In the genomic region with DNA sequence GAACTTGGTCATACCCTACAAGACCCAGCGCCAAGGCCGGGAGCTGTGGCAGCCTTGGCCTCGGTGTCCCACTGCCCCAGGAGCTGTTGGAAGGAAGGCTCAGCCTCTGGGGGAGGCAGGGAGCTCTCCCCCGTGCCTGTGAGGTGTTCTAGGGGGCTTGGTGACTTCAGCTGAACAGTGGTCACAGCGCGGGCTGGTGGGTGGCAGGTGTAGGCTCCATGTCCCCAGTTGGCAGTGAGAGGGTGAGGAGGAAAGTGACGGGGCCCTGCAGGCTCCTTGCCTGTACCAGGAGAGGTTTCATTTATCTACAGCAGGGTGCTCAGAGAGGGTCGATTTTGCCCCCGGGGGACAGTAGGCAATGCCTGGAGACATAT, we compare ENCODE assay signal across 27 cellular contexts. TPM values are rescaled to one million over a fixed set of nuclear protein-coding genes. Genes with fewer than 3 reads are reported as not detected.
"Had no signal": no experiment of that assay in that cellular context is flagged by ENCODE, and none has a peak within 500 bp of the region (broad histone marks: within the 10 kb centered on the region; RNA-seq: fewer than 3 reads in every experiment).

No MANE protein-coding gene starts in this region.

- H3K27me3 Mint-ChIP-seq: activated B cell treated with CpG ODN at 0.5 μM for 24 hours had no signal

- H3K4me1 Mint-ChIP-seq: activated B cell treated with CpG ODN at 0.5 μM for 24 hours; activated CD4-positive, alpha-beta T cell treated with anti-CD3 and anti-CD28 coated beads for 36 hours; activated naive CD8-positive, alpha-beta T cell treated with anti-CD3 and anti-CD28 coated beads, Interleukin-2, amount 10 ng/mL, durations not matched to agents 7 days and 5 days; immature natural killer cell; T-cell had no signal

- ATAC-seq: activated CD4-positive, alpha-beta T cell treated with anti-CD3 and anti-CD28 coated beads for 36 hours; activated T-cell treated with anti-CD3 and anti-CD28 coated beads, Interleukin-2, amount 50 U/mL, for 4 hours; T-cell had no signal

- H3K9me3 Mint-ChIP-seq: activated B cell treated with CpG ODN at 0.5 μM for 24 hours; activated naive CD8-positive, alpha-beta T cell treated with anti-CD3 and anti-CD28 coated beads, Interleukin-2, amount 10 ng/mL, durations not matched to agents 7 days and 5 days; activated T-cell treated with anti-CD3 and anti-CD28 coated beads, Interleukin-2, amount 50 U/mL, for 4 hours; activated T-helper 2 cell treated with anti-CD3 and anti-CD28 coated beads, Interferon-gamma antibody, Interleukin-2, Interleukin-4, amounts not matched to agents 10 μg/mL and 5 μg/mL and 100 μg/mL, durations not matched to agents 14 hours and 24 hours and 36 hours; immature natural killer cell; T-cell; type B pancreatic cell had no signal

- H3K27me3 ChIP-seq: vagina had no signal

- H3K4me3 Mint-ChIP-seq: activated B cell treated with CpG ODN at 0.5 μM for 24 hours; activated CD4-positive, alpha-beta T cell treated with anti-CD3 and anti-CD28 coated beads for 36 hours; activated naive CD4-positive, alpha-beta T cell treated with anti-CD3 and anti-CD28 coated beads for 36 hours; activated naive CD8-positive, alpha-beta T cell treated with anti-CD3 and anti-CD28 coated beads, Interleukin-2, amount 10 ng/mL, durations not matched to agents 7 days and 5 days; activated T-cell treated with anti-CD3 and anti-CD28 coated beads, Interleukin-2, amount 50 U/mL, for 4 hours; immature natural killer cell; nephron; T-cell; type B pancreatic cell had no signal

- DNase-seq: activated B cell treated with CpG ODN at 0.5 μM for 24 hours; activated CD4-positive, alpha-beta T cell treated with anti-CD3 and anti-CD28 coated beads for 36 hours; activated CD4-positive, alpha-beta T cell treated with anti-CD3 and anti-CD28 coated beads, Interleukin-2, amount 50 U/mL, for 48 hours; activated naive CD4-positive, alpha-beta T cell treated with anti-CD3 and anti-CD28 coated beads for 36 hours; activated naive CD8-positive, alpha-beta T cell treated with anti-CD3 and anti-CD28 coated beads, Interleukin-2, amount 10 ng/mL, durations not matched to agents 7 days and 5 days; activated T-cell treated with anti-CD3 and anti-CD28 coated beads, Interleukin-2, amount 50 U/mL, for 4 hours; amniotic stem cell; effector CD4-positive, alpha-beta T cell; erythroblast; foreskin fibroblast; immature natural killer cell; kidney glomerular epithelial cell; left ventricle myocardium inferior; occipital lobe; retina; stimulated activated CD4-positive, alpha-beta T cell treated with anti-CD3 and anti-CD28 coated beads, Interleukin-1b, Interleukin-23, amount 100 ng/mL, for 48 hours had no signal

- H3K4me1 ChIP-seq: breast epithelium, left ventricle myocardium inferior, vagina had no signal

- H3K36me3 Mint-ChIP-seq: activated naive CD8-positive, alpha-beta T cell treated with anti-CD3 and anti-CD28 coated beads, Interleukin-2, amount 10 ng/mL, durations not matched to agents 7 days and 5 days; immature natural killer cell; T-cell had no signal

- H3K27ac ChIP-seq: breast epithelium, coronary artery, left ventricle myocardium inferior, vagina had no signal

- H3K4me3 ChIP-seq: breast epithelium, coronary artery, left ventricle myocardium inferior, vagina had no signal

- H3K9me3 ChIP-seq: vagina had no signal

- H3K27ac Mint-ChIP-seq: activated B cell treated with CpG ODN at 0.5 μM for 24 hours; activated CD4-positive, alpha-beta T cell treated with anti-CD3 and anti-CD28 coated beads for 36 hours; activated naive CD4-positive, alpha-beta T cell treated with anti-CD3 and anti-CD28 coated beads for 36 hours; activated naive CD8-positive, alpha-beta T cell treated with anti-CD3 and anti-CD28 coated beads, Interleukin-2, amount 10 ng/mL, durations not matched to agents 7 days and 5 days; activated T-helper 2 cell treated with anti-CD3 and anti-CD28 coated beads, Interferon-gamma antibody, Interleukin-2, Interleukin-4, amounts not matched to agents 10 μg/mL and 5 μg/mL and 100 μg/mL, durations not matched to agents 14 hours and 24 hours and 36 hours; immature natural killer cell; T-cell; type B pancreatic cell had no signal

- H3K36me3 ChIP-seq: breast epithelium, left ventricle myocardium inferior, vagina had no signal

RNA-seq across cellular contexts. Expression of a gene that starts 47.5 kb away (rescaled TPM):
- total RNA-seq: activated B cell treated with CpG ODN at 0.5 μM for 24 hours; activated CD4-positive, alpha-beta T cell treated with anti-CD3 and anti-CD28 coated beads for 36 hours; activated CD8-positive, alpha-beta memory T cell treated with anti-CD3 and anti-CD28 coated beads for 36 hours; activated naive CD4-positive, alpha-beta T cell treated with anti-CD3 and anti-CD28 coated beads for 36 hours; activated naive CD8-positive, alpha-beta T cell treated with anti-CD3 and anti-CD28 coated beads, Interleukin-2, amount 10 ng/mL, durations not matched to agents 7 days and 5 days; activated T-helper 2 cell treated with anti-CD3 and anti-CD28 coated beads, Interferon-gamma antibody, Interleukin-2, Interleukin-4, amounts not matched to agents 10 μg/mL and 5 μg/mL and 100 μg/mL, durations not matched to agents 14 hours and 24 hours and 36 hours; fibroblast of lung; glomerular endothelial cell; lung microvascular endothelial cell had no signal

RNA-seq across cellular contexts. Expression of a gene that starts 51.8 kb away (rescaled TPM):
- total RNA-seq: activated B cell treated with CpG ODN at 0.5 μM for 24 hours; activated CD4-positive, alpha-beta T cell treated with anti-CD3 and anti-CD28 coated beads for 36 hours; activated CD8-positive, alpha-beta memory T cell treated with anti-CD3 and anti-CD28 coated beads for 36 hours; activated naive CD4-positive, alpha-beta T cell treated with anti-CD3 and anti-CD28 coated beads for 36 hours; activated naive CD8-positive, alpha-beta T cell treated with anti-CD3 and anti-CD28 coated beads, Interleukin-2, amount 10 ng/mL, durations not matched to agents 7 days and 5 days; activated T-helper 2 cell treated with anti-CD3 and anti-CD28 coated beads, Interferon-gamma antibody, Interleukin-2, Interleukin-4, amounts not matched to agents 10 μg/mL and 5 μg/mL and 100 μg/mL, durations not matched to agents 14 hours and 24 hours and 36 hours had no signal
